In the genomic region with DNA sequence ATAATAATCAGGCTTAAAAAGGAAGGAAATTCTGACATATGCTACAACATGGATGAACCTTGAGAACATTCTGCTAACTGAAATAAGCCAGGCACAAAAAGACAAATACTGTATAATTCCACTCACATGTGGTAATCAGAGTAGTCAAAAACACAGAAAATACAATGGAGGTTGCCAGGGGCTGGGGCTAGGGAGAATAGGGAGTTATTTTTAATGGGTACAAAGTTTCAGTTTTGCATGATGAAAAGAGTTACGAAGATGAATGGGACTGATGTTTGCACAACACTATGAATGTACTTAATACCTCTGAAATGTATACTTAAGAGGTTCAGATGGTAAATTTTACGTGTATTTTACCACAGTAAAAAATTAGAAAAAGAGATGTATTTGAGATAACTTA, we compare ENCODE assay signal across 16 cellular contexts.
"Had no signal": no experiment of that assay in that cellular context is flagged by ENCODE, and none has a peak within 500 bp of the region (broad histone marks: within the 10 kb centered on the region; RNA-seq: fewer than 3 reads in every experiment).

No MANE protein-coding gene starts in this region.

- H3K4me2 ChIP-seq: PC-9 had no signal

- H3K4me1 ChIP-seq: ascending aorta had no signal

- H3K36me3 ChIP-seq: ascending aorta had no signal

- DNase-seq: activated CD4-positive, alpha-beta T cell treated with anti-CD3 and anti-CD28 coated beads for 4 hours; activated CD8-positive, alpha-beta memory T cell treated with anti-CD3 and anti-CD28 coated beads, Interleukin-2, amount 50 U/mL, for 4 hours; activated CD8-positive, alpha-beta T cell treated with anti-CD3 and anti-CD28 coated beads for 36 hours; activated effector memory CD4-positive, alpha-beta T cell treated with Interleukin-2 at 50 U/mL for 16 hours; activated naive CD4-positive, alpha-beta T cell; amniotic stem cell; KBM-7; NCI-H1092; NCI-H187; NCI-H446; NCI-H524; NCI-H82; PC-9; SHP77 treated with DMSO at 0.1 percent for 48 hours had no signal

- H3K27me3 ChIP-seq: ascending aorta had no signal

- H3K9me3 ChIP-seq: ascending aorta had no signal

- H3K4me3 ChIP-seq: ascending aorta, PC-9 had no signal

- H3K27ac ChIP-seq: ascending aorta, PC-9 had no signal

- H2AFZ ChIP-seq: PC-9 had no signal

- ATAC-seq: activated CD4-positive, CD25-positive, alpha-beta regulatory T cell treated with anti-CD3 and anti-CD28 coated beads, Interleukin-2, amount 50 U/mL, for 24 hours; activated CD8-positive, alpha-beta T cell treated with anti-CD3 and anti-CD28 coated beads for 36 hours had no signal
